Comparison of ENCODE assay signal across 26 cellular contexts in genomic region chr12:13243516-13244070, GRCh38.
"Had no signal": no experiment of that assay in that cellular context is flagged by ENCODE, and none has a peak within 500 bp of the region (broad histone marks: within the 10 kb centered on the region; RNA-seq: fewer than 3 reads in every experiment).

No MANE protein-coding gene starts in this region.

- H3K36me3 ChIP-seq: brain microvascular endothelial cell, left ventricle myocardium inferior, neutrophil, right lobe of liver, thoracic aorta, upper lobe of left lung, vagina had no signal

- H3K9me3 Mint-ChIP-seq: activated naive CD4-positive, alpha-beta T cell treated with anti-CD3 and anti-CD28 coated beads, Interleukin-2, amount 50 U/mL, for 24 hours; activated naive CD8-positive, alpha-beta T cell treated with anti-CD3 and anti-CD28 coated beads, Interleukin-2, amount 50 U/mL, for 24 hours; activated T-helper 2 cell treated with anti-CD3 and anti-CD28 coated beads, Interferon-gamma antibody, Interleukin-2, Interleukin-4, amounts not matched to agents 10 μg/mL and 5 μg/mL and 100 μg/mL, durations not matched to agents 14 hours and 24 hours and 36 hours; dendritic cell treated with granulocyte-macrophage colony-stimulating factor and Interleukin-4, amounts not matched to agents 40 ng/mL and 50 ng/mL, for 4 days; endodermal cell; nephron; stimulated activated effector memory CD8-positive, alpha-beta T cell treated with anti-CD3 and anti-CD28 coated beads, Interleukin-12 subunit alpha, Interleukin-12 subunit beta, amount 100 ng/mL, for 72 hours; stimulated activated naive CD8-positive, alpha-beta T cell treated with anti-CD3 and anti-CD28 coated beads, Interleukin-15, Interleukin-2, amounts not matched to agents 100 ng/mL and 50 ng/mL, for 24 hours had no signal

- H3K27ac ChIP-seq: brain microvascular endothelial cell, foreskin keratinocyte, left ventricle myocardium inferior, neutrophil, right lobe of liver, thoracic aorta, upper lobe of left lung, vagina had no signal

- H3K27ac Mint-ChIP-seq: activated CD4-positive, alpha-beta T cell treated with anti-CD3 and anti-CD28 coated beads for 36 hours; activated CD8-positive, alpha-beta memory T cell treated with anti-CD3 and anti-CD28 coated beads, Interleukin-2, amount 10 ng/mL, durations not matched to agents 7 days and 5 days; activated CD8-positive, alpha-beta T cell treated with anti-CD3 and anti-CD28 coated beads, Interleukin-2, amount 10 ng/mL, durations not matched to agents 7 days and 5 days; activated naive CD4-positive, alpha-beta T cell treated with anti-CD3 and anti-CD28 coated beads, Interleukin-2, amount 50 U/mL, for 24 hours; activated naive CD8-positive, alpha-beta T cell treated with anti-CD3 and anti-CD28 coated beads, Interleukin-2, amount 50 U/mL, for 24 hours; activated T-helper 2 cell treated with anti-CD3 and anti-CD28 coated beads, Interferon-gamma antibody, Interleukin-2, Interleukin-4, amounts not matched to agents 10 μg/mL and 5 μg/mL and 100 μg/mL, durations not matched to agents 14 hours and 24 hours and 36 hours; dendritic cell treated with granulocyte-macrophage colony-stimulating factor and Interleukin-4, amounts not matched to agents 40 ng/mL and 50 ng/mL, for 4 days; endodermal cell; nephron; stimulated activated effector memory CD8-positive, alpha-beta T cell treated with anti-CD3 and anti-CD28 coated beads, Interleukin-12 subunit alpha, Interleukin-12 subunit beta, amount 100 ng/mL, for 72 hours; stimulated activated naive CD8-positive, alpha-beta T cell treated with anti-CD3 and anti-CD28 coated beads, Interleukin-15, Interleukin-2, amounts not matched to agents 100 ng/mL and 50 ng/mL, for 24 hours had no signal

- H3K4me1 Mint-ChIP-seq: activated CD4-positive, alpha-beta T cell treated with anti-CD3 and anti-CD28 coated beads for 36 hours; activated CD8-positive, alpha-beta memory T cell treated with anti-CD3 and anti-CD28 coated beads, Interleukin-2, amount 10 ng/mL, durations not matched to agents 7 days and 5 days; activated naive CD4-positive, alpha-beta T cell treated with anti-CD3 and anti-CD28 coated beads, Interleukin-2, amount 50 U/mL, for 24 hours; activated naive CD8-positive, alpha-beta T cell treated with anti-CD3 and anti-CD28 coated beads, Interleukin-2, amount 50 U/mL, for 24 hours; nephron; stimulated activated effector memory CD8-positive, alpha-beta T cell treated with anti-CD3 and anti-CD28 coated beads, Interleukin-12 subunit alpha, Interleukin-12 subunit beta, amount 100 ng/mL, for 72 hours had no signal

- DNase-seq: activated CD4-positive, alpha-beta T cell treated with anti-CD3 and anti-CD28 coated beads for 36 hours; activated CD4-positive, CD25-positive, alpha-beta regulatory T cell; activated CD8-positive, alpha-beta memory T cell treated with anti-CD3 and anti-CD28 coated beads, Interleukin-2, amount 10 ng/mL, durations not matched to agents 7 days and 5 days; activated CD8-positive, alpha-beta T cell treated with anti-CD3 and anti-CD28 coated beads, Interleukin-2, amount 10 ng/mL, durations not matched to agents 7 days and 5 days; activated naive CD8-positive, alpha-beta T cell treated with anti-CD3 and anti-CD28 coated beads, Interleukin-2, amount 50 U/mL, for 24 hours; activated T-cell treated with anti-CD3 and anti-CD28 coated beads, Interleukin-2, amount 50 U/mL, for 48 hours; anterior cingulate cortex; brain microvascular endothelial cell; caudate nucleus; foreskin keratinocyte; left ventricle myocardium inferior; right lobe of liver; stimulated activated CD4-positive, alpha-beta T cell treated with anti-CD3 and anti-CD28 coated beads, Interleukin-12 subunit alpha, Interleukin-12 subunit beta, amount 100 ng/mL, for 4 hours; stimulated activated CD4-positive, alpha-beta T cell treated with anti-CD3 and anti-CD28 coated beads, Interleukin-4, amount 100 ng/mL, for 1 hour; upper lobe of left lung had no signal

- H3K9me3 ChIP-seq: left ventricle myocardium inferior, neutrophil, right lobe of liver, thoracic aorta, upper lobe of left lung, vagina had no signal

- H3K4me3 ChIP-seq: left ventricle myocardium inferior, right lobe of liver, thoracic aorta, upper lobe of left lung, vagina had no signal

- ATAC-seq: activated CD4-positive, alpha-beta T cell treated with anti-CD3 and anti-CD28 coated beads for 36 hours; activated CD8-positive, alpha-beta memory T cell treated with anti-CD3 and anti-CD28 coated beads, Interleukin-2, amount 10 ng/mL, durations not matched to agents 7 days and 5 days; activated CD8-positive, alpha-beta T cell treated with anti-CD3 and anti-CD28 coated beads, Interleukin-2, amount 10 ng/mL, durations not matched to agents 7 days and 5 days; activated naive CD8-positive, alpha-beta T cell treated with anti-CD3 and anti-CD28 coated beads, Interleukin-2, amount 50 U/mL, for 24 hours; esophagus mucosa; foreskin keratinocyte; right lobe of liver; stimulated activated effector memory CD8-positive, alpha-beta T cell treated with anti-CD3 and anti-CD28 coated beads, Interleukin-12 subunit alpha, Interleukin-12 subunit beta, amount 100 ng/mL, for 72 hours had no signal

- H3K4me1 ChIP-seq: left ventricle myocardium inferior, right lobe of liver, upper lobe of left lung, vagina had no signal

- H3K4me3 Mint-ChIP-seq: activated CD4-positive, alpha-beta T cell treated with anti-CD3 and anti-CD28 coated beads for 36 hours; activated CD8-positive, alpha-beta memory T cell treated with anti-CD3 and anti-CD28 coated beads, Interleukin-2, amount 10 ng/mL, durations not matched to agents 7 days and 5 days; activated CD8-positive, alpha-beta T cell treated with anti-CD3 and anti-CD28 coated beads, Interleukin-2, amount 10 ng/mL, durations not matched to agents 7 days and 5 days; activated naive CD4-positive, alpha-beta T cell treated with anti-CD3 and anti-CD28 coated beads, Interleukin-2, amount 50 U/mL, for 24 hours; activated naive CD8-positive, alpha-beta T cell treated with anti-CD3 and anti-CD28 coated beads, Interleukin-2, amount 50 U/mL, for 24 hours; dendritic cell treated with granulocyte-macrophage colony-stimulating factor and Interleukin-4, amounts not matched to agents 40 ng/mL and 50 ng/mL, for 4 days; endodermal cell; nephron; stimulated activated effector memory CD8-positive, alpha-beta T cell treated with anti-CD3 and anti-CD28 coated beads, Interleukin-12 subunit alpha, Interleukin-12 subunit beta, amount 100 ng/mL, for 72 hours; stimulated activated naive CD8-positive, alpha-beta T cell treated with anti-CD3 and anti-CD28 coated beads, Interleukin-15, Interleukin-2, amounts not matched to agents 100 ng/mL and 50 ng/mL, for 24 hours had no signal

- H3K27me3 ChIP-seq: brain microvascular endothelial cell, foreskin keratinocyte, right lobe of liver, upper lobe of left lung, vagina had no signal

- H3K36me3 Mint-ChIP-seq: activated CD8-positive, alpha-beta memory T cell treated with anti-CD3 and anti-CD28 coated beads, Interleukin-2, amount 10 ng/mL, durations not matched to agents 7 days and 5 days; activated naive CD4-positive, alpha-beta T cell treated with anti-CD3 and anti-CD28 coated beads, Interleukin-2, amount 50 U/mL, for 24 hours; stimulated activated effector memory CD8-positive, alpha-beta T cell treated with anti-CD3 and anti-CD28 coated beads, Interleukin-12 subunit alpha, Interleukin-12 subunit beta, amount 100 ng/mL, for 72 hours had no signal
